ENCODE assay signal across 7 cellular contexts in genomic region chr2:24365051-24365450, GRCh38. TPM values are rescaled to one million over a fixed set of nuclear protein-coding genes. Genes with fewer than 3 reads are reported as not detected.
DNase-seq lines count a peak whose midpoint lies in the region; ATAC-seq and TF ChIP-seq lines count a peak whose summit lies in the region.

No MANE protein-coding gene starts in this region.

- H3K4me1 ChIP-seq in Karpas-422 (ENCODE audit: low read length) = peaks cover 18% of the 10 kb centered on the region
- H3K4me1 ChIP-seq in ascending aorta = peaks cover 8 to 14% of the 10 kb centered on the region in 2 donors
- H3K4me1 ChIP-seq in left lung = peaks cover 9 to 28% of the 10 kb centered on the region in 2 donors

- H3K9me3 Mint-ChIP-seq in naive thymus-derived CD8-positive, alpha-beta T cell = no peaks in the 10 kb centered on the region

- no peak overlapping the region for H3K4me2 ChIP-seq in Karpas-422 (ENCODE audit: low read depth, low read length, poor library complexity, severe bottlenecking)

- H3K27me3 ChIP-seq in Karpas-422 (ENCODE audit: low read length) (no peaks in the 10 kb centered on the region), ascending aorta (no peaks in the 10 kb centered on the region), left lung (no peaks in the 10 kb centered on the region)

- no peaks in the 10 kb centered on the region for H3K36me3 Mint-ChIP-seq in naive thymus-derived CD8-positive, alpha-beta T cell

- H3K9me2 ChIP-seq in Karpas-422 (replicated peaks; ENCODE audit: insufficient read depth, low read length) = no peaks in the 10 kb centered on the region

- peak overlapping the region in 2 of 10 donors; percentile 5 to 24 for H3K27ac Mint-ChIP-seq in naive thymus-derived CD8-positive, alpha-beta T cell

- ATAC-seq in left lung = peak; percentile 79
- ATAC-seq in HG03457 (IDR thresholded peaks at IDR 0.05; ENCODE audit: unreplicated experiment) = no peak
- ATAC-seq in naive thymus-derived CD8-positive, alpha-beta T cell = no peak

- no peaks in the 10 kb centered on the region for H4K20me1 ChIP-seq in Karpas-422 (ENCODE audit: insufficient read depth, low read depth, low read length)

- no peaks in the 10 kb centered on the region for H3K36me3 ChIP-seq in Karpas-422 (ENCODE audit: insufficient read depth, low read length)
- H3K36me3 ChIP-seq in ascending aorta = no peaks in the 10 kb centered on the region
- H3K36me3 ChIP-seq in left lung = no peaks in the 10 kb centered on the region

- H2AFZ ChIP-seq in Karpas-422 (ENCODE audit: low read length) = peak overlapping the region; percentile 24

- H3K9ac ChIP-seq in Karpas-422 (ENCODE audit: low read length) = no peak overlapping the region

- peaks cover 3 to 14% (median 6%) of the 10 kb centered on the region in 4 donors for H3K4me1 Mint-ChIP-seq in naive thymus-derived CD8-positive, alpha-beta T cell

- H3K4me3 ChIP-seq in Karpas-422 (ENCODE audit: low read length) (no peak overlapping the region), ascending aorta (peak overlapping the region in 1 of 2 donors; percentile 32), left lung (no peak overlapping the region)

- no peaks in the 10 kb centered on the region for H3K27me3 Mint-ChIP-seq in naive thymus-derived CD8-positive, alpha-beta T cell

- DNase-seq in Karpas-422 (no peak), ascending aorta (ENCODE audit: low spot score in 2 of 2) (peak; percentile 72 to 94), left lung (peak; percentile 91 to 92), ureter (ENCODE audit: low spot score) (peak; percentile 88), AG08396 (ENCODE audit: low spot score) (no peak)
- DNase-seq in naive thymus-derived CD8-positive, alpha-beta T cell = no peak

- H3K4me3 Mint-ChIP-seq in naive thymus-derived CD8-positive, alpha-beta T cell = peak overlapping the region in 1 of 10 donors; percentile 20

- H3K9me3 ChIP-seq in Karpas-422 (ENCODE audit: low read length) (no peaks in the 10 kb centered on the region), ascending aorta (no peaks in the 10 kb centered on the region), left lung (no peaks in the 10 kb centered on the region)

- peaks cover 6% of the 10 kb centered on the region for H3K79me2 ChIP-seq in Karpas-422 (ENCODE audit: low read length)

- intact Hi-C loops in ascending aorta (cut with DNase I) (loop anchor here (10.0 kb wide), 1 partner anchor 240 kb away; the partner anchor contains the start of genes FAM228B and PFN4), left lung (cut with DNase I) (no loop called here)

- POLR2A ChIA-PET in naive thymus-derived CD8-positive, alpha-beta T cell (lab: Charles Lee) = no interaction called here

- no peak for TF ChIP-seq CTCF in ascending aorta (IDR thresholded peaks at IDR 0.05)
- no peak for TF ChIP-seq CTCF in left lung (IDR thresholded peaks at IDR 0.05)

- H3K27ac ChIP-seq in Karpas-422 (ENCODE audit: low read length) = no peak overlapping the region
- H3K27ac ChIP-seq in ascending aorta = peak overlapping the region; percentile 69 to 81
- H3K27ac ChIP-seq in left lung = peak overlapping the region; percentile 53 to 62

RNA-seq across cellular contexts. Expression of gene ITSN2, which starts 4.7 kb away (rescaled TPM):
- 96.0 and 126 TPM in 2 replicates for total RNA-seq in Karpas-422 (2014; rRNA removed; shearing (Covaris generic); ENCODE audit: low replicate concordance)
- total RNA-seq in ascending aorta = 70.0 TPM
- total RNA-seq in left lung = 10 to 100 TPM; 80.5 to 85.6 TPM
- 61.2 TPM for total RNA-seq in ureter
- 100 to 1,000 TPM; 141 to 156 TPM for total RNA-seq in naive thymus-derived CD8-positive, alpha-beta T cell
- 10 to 100 TPM; 45.9 to 57.8 (median 47.1) TPM for polyA plus RNA-seq in naive thymus-derived CD8-positive, alpha-beta T cell

Comparison
In these comparisons a context has a peak if more than half of its experiments do, and no peak if none do; other contexts are left out.
1. DNase-seq: peak in ascending aorta (2 of 2), left lung (2 of 2) and ureter (single experiment); none in Karpas-422 (single experiment), AG08396 (single experiment) and naive thymus-derived CD8-positive, alpha-beta T cell (0 of 10).